In the genomic region with DNA sequence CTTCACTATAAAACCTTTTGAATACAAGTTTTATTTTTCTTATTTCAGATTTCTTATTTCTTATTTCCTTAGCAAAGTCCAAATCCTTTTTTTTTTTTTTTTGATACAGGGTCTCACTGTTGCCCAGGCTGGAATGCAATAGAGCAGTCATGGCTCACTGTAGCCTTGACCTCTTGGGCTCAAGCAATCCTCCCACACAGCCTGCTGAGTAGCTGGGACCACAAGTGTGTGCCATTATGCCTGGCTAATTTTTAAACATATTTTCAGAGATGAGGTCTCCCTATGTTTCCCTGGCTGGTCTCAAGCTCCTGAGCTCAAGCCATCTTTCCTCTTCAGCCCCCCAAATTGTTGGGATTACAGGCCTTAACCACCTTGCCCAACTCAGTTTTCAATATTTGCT, we compare ENCODE assay signal across 15 cellular contexts.
A peak's percentile ranks its signal among the peaks of the same experiment; 100 is the strongest.
DNase-seq lines count a peak whose midpoint lies in the region; TF ChIP-seq lines count a peak whose summit lies in the region.
"Had no signal": no experiment of that assay in that cellular context is flagged by ENCODE, and none has a peak within 500 bp of the region (broad histone marks: within the 10 kb centered on the region; RNA-seq: fewer than 3 reads in every experiment).

No MANE protein-coding gene starts in this region.

- peaks cover 13% of the 10 kb centered on the region for H3K9me3 ChIP-seq in endodermal cell (ENCODE audit: control insufficient read depth, low read length)

- in situ Hi-C loops in ACHN (cut with HindIII; ENCODE audit: low pct_ligation_motif_present, low pct_unique_long_range_greater_than_20kb, low sequenced_read_pairs): no loop called here

- no peak for TF ChIP-seq CTCF in endodermal cell (conservative IDR thresholded peaks at IDR 0.05)

- H3K4me3 Mint-ChIP-seq in endodermal cell: no peak overlapping the region
- no peak overlapping the region for H3K4me3 Mint-ChIP-seq in immature natural killer cell
- H3K4me3 Mint-ChIP-seq: B cell; CD8-positive, alpha-beta T cell; H9 had no signal

- DNase-seq in ACHN: peak; percentile 4
- DNase-seq in NCI-H226: peak; percentile 34
- no peak for DNase-seq in endodermal cell
- DNase-seq in renal cortical epithelial cell (ENCODE audit: low read depth): peak; percentile 63
- no peak for DNase-seq in effector CD4-positive, alpha-beta T cell
- no peak for DNase-seq in immature natural killer cell
- DNase-seq in HuH-7 (ENCODE audit: low spot score): no peak
- DNase-seq: 8988T; Calu3; CD8-positive, alpha-beta T cell; DMS79 treated with DMSO at 0.1 percent for 48 hours; H9 had no signal

- no peak overlapping the region for H3K27ac Mint-ChIP-seq in endodermal cell
- H3K27ac Mint-ChIP-seq in immature natural killer cell: no peak overlapping the region
- H3K27ac Mint-ChIP-seq: B cell; CD8-positive, alpha-beta T cell; H9 had no signal

- H3K4me3 ChIP-seq in endodermal cell (ENCODE audit: low read length): peak overlapping the region; percentile 45
- H3K4me3 ChIP-seq: BLaER1 treated with 17β-estradiol and CSF1 and Interleukin-3, amounts not matched to agents 10 nM and 100 nM; GM12878 had no signal

- no peaks in the 10 kb centered on the region for H3K4me1 ChIP-seq in endodermal cell (ENCODE audit: control insufficient read depth, insufficient read depth, low read length)

- peaks cover 7% of the 10 kb centered on the region for H3K36me3 Mint-ChIP-seq in endodermal cell (ENCODE audit: low read depth)
- H3K36me3 Mint-ChIP-seq in immature natural killer cell: no peaks in the 10 kb centered on the region
- H3K36me3 Mint-ChIP-seq: CD8-positive, alpha-beta T cell had no signal

- no peaks in the 10 kb centered on the region for H3K4me1 Mint-ChIP-seq in endodermal cell
- peaks cover 0 to 2% of the 10 kb centered on the region in 2 donors for H3K4me1 Mint-ChIP-seq in immature natural killer cell
- H3K4me1 Mint-ChIP-seq: B cell, H9 had no signal

- no peak overlapping the region for H3K9ac ChIP-seq in endodermal cell (ENCODE audit: extremely low read depth, low read length, poor library complexity, severe bottlenecking)
- H3K9ac ChIP-seq: BLaER1 treated with 17β-estradiol and CSF1 and Interleukin-3, amounts not matched to agents 10 nM and 100 nM had no signal

- no peaks in the 10 kb centered on the region for H3K36me3 ChIP-seq in endodermal cell (ENCODE audit: control insufficient read depth, insufficient read depth, low read length)
- H3K36me3 ChIP-seq: BLaER1 treated with 17β-estradiol and CSF1 and Interleukin-3, amounts not matched to agents 10 nM and 100 nM had no signal

- H3K27me3 ChIP-seq in endodermal cell (ENCODE audit: control insufficient read depth, insufficient read depth, low read length, poor library complexity, severe bottlenecking): no peaks in the 10 kb centered on the region
- H3K27me3 ChIP-seq: BLaER1 treated with 17β-estradiol and CSF1 and Interleukin-3, amounts not matched to agents 10 nM and 100 nM had no signal

- H3K9me3 Mint-ChIP-seq in endodermal cell: peaks cover 22% of the 10 kb centered on the region
- H3K9me3 Mint-ChIP-seq in immature natural killer cell: peaks cover 0 to 1% (median 0%) of the 10 kb centered on the region in 6 donors
- H3K9me3 Mint-ChIP-seq: CD8-positive, alpha-beta T cell had no signal

- no peak overlapping the region for H3K27ac ChIP-seq in endodermal cell (ENCODE audit: low read depth, low read length)

- H3K27me3 Mint-ChIP-seq in endodermal cell (ENCODE audit: insufficient read depth) (no peaks in the 10 kb centered on the region), immature natural killer cell (ENCODE audit: low read depth in 3 of 3) (peaks cover 0 to 2% (median 0%) of the 10 kb centered on the region in 3 donors)
- H3K27me3 Mint-ChIP-seq: B cell had no signal

Comparison
In these comparisons a context has a peak if more than half of its experiments do, and no peak if none do; other contexts are left out.
1. DNase-seq: peak in ACHN (single experiment), NCI-H226 (single experiment) and renal cortical epithelial cell (single experiment); none in endodermal cell (single experiment), effector CD4-positive, alpha-beta T cell (single experiment), immature natural killer cell (0 of 3) and HuH-7 (single experiment).